ENCODE assay signal across 8 cellular contexts in the genomic region with DNA sequence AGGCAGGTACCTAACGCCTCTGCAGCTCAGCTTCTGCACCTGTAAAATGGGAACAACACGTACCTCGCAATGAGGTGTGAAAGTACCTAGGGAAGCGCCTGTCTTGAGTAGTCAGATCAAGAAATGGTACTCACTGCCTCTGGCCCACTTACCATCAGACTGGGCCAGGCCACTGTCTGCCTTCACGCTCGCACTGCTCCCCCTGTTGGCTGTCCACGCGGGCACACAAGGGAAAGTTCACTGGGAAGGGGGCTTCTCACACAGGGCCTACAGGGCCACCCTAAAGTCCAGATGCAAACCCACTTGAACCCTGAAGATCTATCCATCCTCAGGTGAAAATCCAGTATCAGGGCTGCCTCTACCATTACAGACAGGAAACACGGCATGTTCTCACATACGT. TPM values are rescaled to one million over a fixed set of nuclear protein-coding genes. Genes with fewer than 3 reads are reported as not detected.
DNase-seq lines count a peak whose midpoint lies in the region; ATAC-seq, FAIRE-seq and TF ChIP-seq lines count a peak whose summit lies in the region.
"Not testable (repeated sequence)": the region's sequence is repeated elsewhere in the genome, so short reads cannot be mapped to it uniquely, and the experiment has no call there.

No MANE protein-coding gene starts in this region.

- not testable (repeated sequence) for H3K4me3 ChIP-seq in GM23338; PC-9; astrocyte of the spinal cord (ENCODE audit: low read depth, low read length); fibroblast of mammary gland (ENCODE audit: control insufficient read depth, low read depth, low read length)

- not testable (repeated sequence) for BruUV-seq in PC-9 (replicated peaks; lab: Mats Ljungman, UMichigan)

- H3K4me2 ChIP-seq in GM23338, PC-9: not testable (repeated sequence)

- not testable (repeated sequence) for H4K20me1 ChIP-seq in GM23338 (replicated peaks; ENCODE audit: insufficient read depth); PC-9 (ENCODE audit: insufficient read depth)

- POLR2A ChIA-PET in PC-9 (lab: Charles Lee; ENCODE audit: unreplicated experiment); activated CD4-positive, alpha-beta memory T cell treated with anti-CD3 and anti-CD28 coated beads, Interleukin-2, amount 10 ng/mL, durations not matched to agents 7 days and 5 days (lab: Charles Lee): not testable (repeated sequence)

- not testable (repeated sequence) for H3K36me3 Mint-ChIP-seq in GM23338 (ENCODE audit: low read depth); nephron progenitor cell (ENCODE audit: low read depth); type B pancreatic cell
- H3K36me3 Mint-ChIP-seq in activated CD4-positive, alpha-beta memory T cell treated with anti-CD3 and anti-CD28 coated beads, Interleukin-2, amount 10 ng/mL, durations not matched to agents 7 days and 5 days (ENCODE audit: low read depth): peaks cover 35% of the 10 kb centered on the region

- H3K79me2 ChIP-seq in GM23338 (replicated peaks; ENCODE audit: insufficient read depth): not testable (repeated sequence)
- peaks cover 18% of the 10 kb centered on the region for H3K79me2 ChIP-seq in PC-9 (ENCODE audit: low read depth)

- TF ChIP-seq CTCF in D721Med (IDR thresholded peaks at IDR 0.05; ENCODE audit: insufficient read depth, missing control alignments): peak; percentile 30
- peak; percentile 38 to 61 for TF ChIP-seq CTCF in GM23338 (conservative IDR thresholded peaks at IDR 0.05; ENCODE audit: low read depth in 2 of 2)
- TF ChIP-seq CTCF in PC-9 (conservative IDR thresholded peaks at IDR 0.05): 0 out of 2 replicates have a peak, but pooled peaks have one; percentile 35
- peak; percentile 40 for TF ChIP-seq CTCF in astrocyte of the spinal cord (IDR thresholded peaks at IDR 0.05; ENCODE audit: low read depth, low read length)
- peak; percentile 22 for TF ChIP-seq CTCF in fibroblast of mammary gland (conservative IDR thresholded peaks at IDR 0.05; ENCODE audit: control insufficient read depth, insufficient read depth, low read depth, low read length)
- TF ChIP-seq CTCF in nephron progenitor cell (IDR thresholded peaks at IDR 0.05): peak; percentile 35
- peak; percentile 66 for TF ChIP-seq CTCF in type B pancreatic cell (conservative IDR thresholded peaks at IDR 0.05)

- ATAC-seq in GM23338: peak; percentile 51

- H3F3A ChIP-seq in GM23338 (replicated peaks; ENCODE audit: low read depth): not testable (repeated sequence)
- H3F3A ChIP-seq in PC-9 (ENCODE audit: insufficient read depth, low read depth): peaks cover 20% of the 10 kb centered on the region

- not testable (repeated sequence) for H3K27ac Mint-ChIP-seq in GM23338, nephron progenitor cell, type B pancreatic cell
- H3K27ac Mint-ChIP-seq in activated CD4-positive, alpha-beta memory T cell treated with anti-CD3 and anti-CD28 coated beads, Interleukin-2, amount 10 ng/mL, durations not matched to agents 7 days and 5 days: peak overlapping the region; percentile 76

- H3K27me3 Mint-ChIP-seq in GM23338 (ENCODE audit: insufficient read depth, low read depth, poor library complexity); activated CD4-positive, alpha-beta memory T cell treated with anti-CD3 and anti-CD28 coated beads, Interleukin-2, amount 10 ng/mL, durations not matched to agents 7 days and 5 days; nephron progenitor cell (ENCODE audit: low read depth, poor library complexity); type B pancreatic cell: not testable (repeated sequence)

- H3K9me2 ChIP-seq in GM23338 (ENCODE audit: insufficient read depth); PC-9 (ENCODE audit: insufficient read depth): not testable (repeated sequence)

- CTCF ChIA-PET in PC-9 (lab: Charles Lee): not testable (repeated sequence)
- CTCF ChIA-PET in activated CD4-positive, alpha-beta memory T cell treated with anti-CD3 and anti-CD28 coated beads, Interleukin-2, amount 10 ng/mL, durations not matched to agents 7 days and 5 days (lab: Charles Lee): interaction anchor here (1.1 kb wide), 1 partner anchor 9 kb away, joined by 4 read pairs; no protein-coding TSS in a partner anchor

- not testable (repeated sequence) for H3K27me3 ChIP-seq in GM23338 (ENCODE audit: insufficient read depth); PC-9 (ENCODE audit: insufficient read depth, low read depth)

- not testable (repeated sequence) for H3K4me3 Mint-ChIP-seq in GM23338
- peak overlapping the region; percentile 80 for H3K4me3 Mint-ChIP-seq in activated CD4-positive, alpha-beta memory T cell treated with anti-CD3 and anti-CD28 coated beads, Interleukin-2, amount 10 ng/mL, durations not matched to agents 7 days and 5 days
- H3K4me3 Mint-ChIP-seq in nephron progenitor cell (peak overlapping the region; percentile 45), type B pancreatic cell (peak overlapping the region; percentile 55)

- in situ Hi-C loops in astrocyte of the spinal cord (cut with HindIII; ENCODE audit: low sequenced_read_pairs): not testable (repeated sequence)

- H3K27ac ChIP-seq in GM23338 (ENCODE audit: low read depth); PC-9: not testable (repeated sequence)

- not testable (repeated sequence) for DNase-seq in D721Med (ENCODE audit: insufficient read length, low spot score); PC-9; astrocyte of the spinal cord (ENCODE audit: low read depth, low spot score); fibroblast of mammary gland (ENCODE audit: low read depth); type B pancreatic cell (ENCODE audit: extremely low spot score, unreplicated experiment)
- DNase-seq in GM23338 (ENCODE audit: low spot score): peak; percentile 55
- DNase-seq in activated CD4-positive, alpha-beta memory T cell treated with anti-CD3 and anti-CD28 coated beads, Interleukin-2, amount 10 ng/mL, durations not matched to agents 7 days and 5 days: peak; percentile 39
- peak; percentile 51 for DNase-seq in nephron progenitor cell

- intact Hi-C loops in PC-9 (cut with micrococcal nuclease; ENCODE audit: unreplicated experiment): not testable (repeated sequence)

- H3K4me1 Mint-ChIP-seq in GM23338: not testable (repeated sequence)
- H3K4me1 Mint-ChIP-seq in activated CD4-positive, alpha-beta memory T cell treated with anti-CD3 and anti-CD28 coated beads, Interleukin-2, amount 10 ng/mL, durations not matched to agents 7 days and 5 days: peaks cover 54% of the 10 kb centered on the region
- H3K4me1 Mint-ChIP-seq in nephron progenitor cell (peaks cover 56% of the 10 kb centered on the region), type B pancreatic cell (ENCODE audit: unreplicated experiment) (peaks cover 20% of the 10 kb centered on the region)

- not testable (repeated sequence) for H2AFZ ChIP-seq in GM23338, PC-9

- not testable (repeated sequence) for FAIRE-seq in D721Med (lab: Jason Lieb, UNC)

- not testable (repeated sequence) for H3K4me1 ChIP-seq in GM23338 (ENCODE audit: insufficient read depth)
- H3K4me1 ChIP-seq in PC-9 (replicated peaks; ENCODE audit: insufficient read depth): peaks cover 19% of the 10 kb centered on the region

- not testable (repeated sequence) for H3K9me3 Mint-ChIP-seq in GM23338; activated CD4-positive, alpha-beta memory T cell treated with anti-CD3 and anti-CD28 coated beads, Interleukin-2, amount 10 ng/mL, durations not matched to agents 7 days and 5 days; nephron progenitor cell; type B pancreatic cell

- not testable (repeated sequence) for H3K9me3 ChIP-seq in PC-9 (ENCODE audit: insufficient read depth, low read depth)

- not testable (repeated sequence) for H3K36me3 ChIP-seq in GM23338 (ENCODE audit: insufficient read depth); PC-9 (ENCODE audit: low read depth)

RNA-seq across cellular contexts. Expression of a gene that starts 11.1 kb away (rescaled TPM):
- total RNA-seq in GM23338 (2014; rRNA removed; shearing (Covaris generic)): 26.1 and 31.8 TPM in 2 replicates
- 18.5 and 19.7 TPM in 2 replicates for polyA plus RNA-seq in GM23338 (2016; fragmentation: Nextera tagmentation; extraction: Ambion mirVana)
- 60.4 and 66.5 TPM in 2 replicates for total RNA-seq in PC-9 (2021)
- total RNA-seq in activated CD4-positive, alpha-beta memory T cell treated with anti-CD3 and anti-CD28 coated beads, Interleukin-2, amount 10 ng/mL, durations not matched to agents 7 days and 5 days: 10 to 100 TPM; 35.9 to 39.8 TPM
- total RNA-seq in type B pancreatic cell (ENCODE audit: low replicate concordance): 25.1 and 30.5 TPM in 2 replicates

RNA-seq across cellular contexts. Expression of a gene that starts 48.8 kb away (rescaled TPM):
- 0.85 and 1.6 TPM in 2 replicates for total RNA-seq in GM23338 (2014; rRNA removed; shearing (Covaris generic))
- 0.73 and 1.1 TPM in 2 replicates for polyA plus RNA-seq in GM23338 (2016; fragmentation: Nextera tagmentation; extraction: Ambion mirVana)
- total RNA-seq in PC-9 (2021): 14.8 and 21.2 TPM in 2 replicates
- 1 to 10 TPM; 1.6 to 1.8 TPM for total RNA-seq in activated CD4-positive, alpha-beta memory T cell treated with anti-CD3 and anti-CD28 coated beads, Interleukin-2, amount 10 ng/mL, durations not matched to agents 7 days and 5 days
- total RNA-seq in type B pancreatic cell (ENCODE audit: low replicate concordance): 19.0 and 24.6 TPM in 2 replicates
